23 cellular contexts compared by ENCODE assay signal in the genomic region with DNA sequence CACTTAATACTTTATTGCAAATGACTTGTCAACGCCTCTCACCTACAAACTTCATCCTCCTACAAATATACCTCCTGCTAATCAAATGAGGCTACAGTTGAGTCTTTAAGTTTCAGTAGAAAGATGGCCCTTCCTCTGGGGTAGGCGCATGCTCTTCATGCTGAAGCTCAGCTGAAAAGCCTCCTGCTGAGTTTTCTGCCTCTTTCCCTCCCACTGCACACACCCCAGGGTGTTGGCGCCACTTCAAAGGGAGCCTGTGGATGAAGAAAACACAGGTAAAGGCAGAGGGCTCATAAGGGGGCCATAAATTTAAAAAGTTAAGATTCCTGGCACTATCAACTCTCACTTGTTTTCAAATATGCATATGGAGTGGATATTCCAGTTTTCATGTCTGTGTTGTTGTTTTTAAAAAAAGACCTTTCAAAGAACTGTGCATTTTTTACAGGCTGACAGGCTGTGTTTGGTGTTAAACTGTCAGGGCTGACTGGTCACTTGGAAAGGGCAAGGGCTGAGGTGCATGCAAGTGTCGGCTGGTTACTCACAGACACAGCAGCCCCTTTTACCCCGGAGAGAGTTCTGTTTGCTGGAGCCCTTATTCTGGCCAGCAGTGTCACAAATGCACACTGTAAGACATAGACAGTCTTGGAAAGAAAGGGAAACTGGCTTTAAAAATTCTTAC. TPM values are rescaled to one million over a fixed set of nuclear protein-coding genes. Genes with fewer than 3 reads are reported as not detected.
DNase-seq lines count a peak whose midpoint lies in the region; ATAC-seq and TF ChIP-seq lines count a peak whose summit lies in the region.
"Had no signal": no experiment of that assay in that cellular context is flagged by ENCODE, and none has a peak within 500 bp of the region (broad histone marks: within the 10 kb centered on the region; RNA-seq: fewer than 3 reads in every experiment).

No MANE protein-coding gene starts in this region.

- no peaks in the 10 kb centered on the region for H3K9me3 Mint-ChIP-seq in endodermal cell
- H3K9me3 Mint-ChIP-seq: activated CD4-positive, alpha-beta T cell treated with anti-CD3 and anti-CD28 coated beads, Interleukin-2, amount 10 ng/mL, durations not matched to agents 24 days and 14 days; activated naive CD4-positive, alpha-beta T cell treated with anti-CD3 and anti-CD28 coated beads, Interleukin-2, amount 50 U/mL, for 72 hours; central memory CD8-positive, alpha-beta T cell had no signal

- H3K27ac ChIP-seq in endodermal cell (ENCODE audit: low read depth, low read length), result no peak overlapping the region
- H3K27ac ChIP-seq: ascending aorta, RWPE1 had no signal

- no peak overlapping the region for H3K4me3 Mint-ChIP-seq in endodermal cell
- H3K4me3 Mint-ChIP-seq: activated CD4-positive, alpha-beta T cell treated with anti-CD3 and anti-CD28 coated beads, Interleukin-2, amount 10 ng/mL, durations not matched to agents 24 days and 14 days; activated CD8-positive, alpha-beta memory T cell treated with anti-CD3 and anti-CD28 coated beads, Interleukin-2, amount 10 ng/mL, durations not matched to agents 7 days and 5 days; B cell; central memory CD8-positive, alpha-beta T cell had no signal

- DNase-seq in NCI-H2081 (lab: John Stamatoyannopoulos, UW) (peak; percentile 43 to 70), NCI-H2081 treated with DMSO at 0.1 percent for 48 hours (lab: John Stamatoyannopoulos, UW) (no peak), NCI-H146 treated with DMSO at 0.1 percent for 48 hours (lab: John Stamatoyannopoulos, UW; ENCODE audit: unreplicated experiment) (peak; percentile 33), endodermal cell (no peak), renal cortical epithelial cell (ENCODE audit: low read depth) (peak; percentile 17), NCI-H526 treated with DMSO at 0.1 percent for 48 hours (lab: John Stamatoyannopoulos, UW) (no peak), islet precursor cell (no peak)
- DNase-seq: activated CD4-positive, alpha-beta T cell treated with anti-CD3 and anti-CD28 coated beads, Interleukin-2, amount 10 ng/mL, durations not matched to agents 24 days and 14 days; activated CD8-positive, alpha-beta memory T cell treated with anti-CD3 and anti-CD28 coated beads, Interleukin-2, amount 10 ng/mL, durations not matched to agents 7 days and 5 days; glutamatergic neuron; mammary epithelial cell; NCI-H2029 treated with DMSO at 0.1 percent for 48 hours; NCI-H526; SK-N-SH; stimulated activated CD4-positive, alpha-beta T cell treated with anti-CD3 and anti-CD28 coated beads, Interleukin-2, amount 100 ng/mL, for 24 hours; substantia nigra had no signal

- H3K9ac ChIP-seq in endodermal cell (ENCODE audit: extremely low read depth, low read length, poor library complexity, severe bottlenecking), result no peak overlapping the region
- H3K9ac ChIP-seq: SK-N-SH had no signal

- H3K4me3 ChIP-seq in endodermal cell (ENCODE audit: low read length), result no peak overlapping the region
- H3K4me3 ChIP-seq: ascending aorta, smooth muscle cell had no signal

- H3K27ac Mint-ChIP-seq in endodermal cell, result peak overlapping the region; percentile 2
- H3K27ac Mint-ChIP-seq: activated CD4-positive, alpha-beta T cell treated with anti-CD3 and anti-CD28 coated beads, Interleukin-2, amount 10 ng/mL, durations not matched to agents 24 days and 14 days; activated CD8-positive, alpha-beta memory T cell treated with anti-CD3 and anti-CD28 coated beads, Interleukin-2, amount 10 ng/mL, durations not matched to agents 7 days and 5 days; activated naive CD4-positive, alpha-beta T cell treated with anti-CD3 and anti-CD28 coated beads, Interleukin-2, amount 50 U/mL, for 72 hours; B cell had no signal

- no peaks in the 10 kb centered on the region for H3K4me1 ChIP-seq in endodermal cell (ENCODE audit: control insufficient read depth, insufficient read depth, low read length)
- H3K4me1 ChIP-seq: ascending aorta had no signal

- peaks cover 3% of the 10 kb centered on the region for H3K4me1 Mint-ChIP-seq in endodermal cell
- H3K4me1 Mint-ChIP-seq: activated CD4-positive, alpha-beta T cell treated with anti-CD3 and anti-CD28 coated beads, Interleukin-2, amount 10 ng/mL, durations not matched to agents 24 days and 14 days; activated CD8-positive, alpha-beta memory T cell treated with anti-CD3 and anti-CD28 coated beads, Interleukin-2, amount 10 ng/mL, durations not matched to agents 7 days and 5 days; B cell; central memory CD8-positive, alpha-beta T cell had no signal

- WGBS in endodermal cell (ENCODE audit: insufficient coverage in 1 of 2, insufficient read length in 1 of 2), 2 experiments, result 78 to 100% methylated on average over 1 to 5 of the region's 5 CpGs

- H3K36me3 ChIP-seq in endodermal cell (ENCODE audit: control insufficient read depth, insufficient read depth, low read length), result no peaks in the 10 kb centered on the region
- H3K36me3 ChIP-seq: ascending aorta had no signal

- no peaks in the 10 kb centered on the region for H3K27me3 ChIP-seq in endodermal cell (ENCODE audit: control insufficient read depth, insufficient read depth, low read length, poor library complexity, severe bottlenecking)
- H3K27me3 ChIP-seq: ascending aorta had no signal

- peaks cover 29% of the 10 kb centered on the region for H3K36me3 Mint-ChIP-seq in endodermal cell (ENCODE audit: low read depth)
- H3K36me3 Mint-ChIP-seq: activated CD8-positive, alpha-beta memory T cell treated with anti-CD3 and anti-CD28 coated beads, Interleukin-2, amount 10 ng/mL, durations not matched to agents 7 days and 5 days; activated naive CD4-positive, alpha-beta T cell treated with anti-CD3 and anti-CD28 coated beads, Interleukin-2, amount 50 U/mL, for 72 hours had no signal

- ATAC-seq in HG02970 (IDR thresholded peaks at IDR 0.05; ENCODE audit: low FRiP score, unreplicated experiment), result no peak
- ATAC-seq: activated CD8-positive, alpha-beta memory T cell treated with anti-CD3 and anti-CD28 coated beads, Interleukin-2, amount 10 ng/mL, durations not matched to agents 7 days and 5 days; activated naive CD4-positive, alpha-beta T cell treated with anti-CD3 and anti-CD28 coated beads, Interleukin-2, amount 50 U/mL, for 72 hours had no signal

- no peaks in the 10 kb centered on the region for H3K9me3 ChIP-seq in endodermal cell (ENCODE audit: control insufficient read depth, low read length)
- H3K9me3 ChIP-seq: ascending aorta, SK-N-SH had no signal

- TF ChIP-seq CTCF in endodermal cell (conservative IDR thresholded peaks at IDR 0.05), result no peak

- peaks cover 15% of the 10 kb centered on the region for H3K27me3 Mint-ChIP-seq in endodermal cell (ENCODE audit: insufficient read depth)
- H3K27me3 Mint-ChIP-seq: activated CD4-positive, alpha-beta T cell treated with anti-CD3 and anti-CD28 coated beads, Interleukin-2, amount 10 ng/mL, durations not matched to agents 24 days and 14 days; central memory CD8-positive, alpha-beta T cell had no signal

RNA-seq across cellular contexts. Expression of a gene that starts 42.9 kb away (rescaled TPM):
- total RNA-seq in endodermal cell (10 to 100 TPM; 11.4 to 15.0 TPM), renal cortical epithelial cell (62.9 and 64.1 TPM in 2 replicates)
- 18.1 TPM for polyA plus RNA-seq in endodermal cell (2013, experiment 1 of 2)
- 13.2 TPM for polyA plus RNA-seq in endodermal cell (2013, experiment 2 of 2)

Comparison
In these comparisons a context has a peak if more than half of its experiments do, and no peak if none do; other contexts are left out.
1. DNase-seq: peak in NCI-H2081 (2 of 2), NCI-H146 treated with DMSO at 0.1 percent for 48 hours (single experiment) and renal cortical epithelial cell (single experiment); none in NCI-H2081 treated with DMSO at 0.1 percent for 48 hours (single experiment), endodermal cell (single experiment), NCI-H526 treated with DMSO at 0.1 percent for 48 hours (single experiment) and islet precursor cell (single experiment).